ENCODE assay signal across 2 cellular contexts in the genomic region with DNA sequence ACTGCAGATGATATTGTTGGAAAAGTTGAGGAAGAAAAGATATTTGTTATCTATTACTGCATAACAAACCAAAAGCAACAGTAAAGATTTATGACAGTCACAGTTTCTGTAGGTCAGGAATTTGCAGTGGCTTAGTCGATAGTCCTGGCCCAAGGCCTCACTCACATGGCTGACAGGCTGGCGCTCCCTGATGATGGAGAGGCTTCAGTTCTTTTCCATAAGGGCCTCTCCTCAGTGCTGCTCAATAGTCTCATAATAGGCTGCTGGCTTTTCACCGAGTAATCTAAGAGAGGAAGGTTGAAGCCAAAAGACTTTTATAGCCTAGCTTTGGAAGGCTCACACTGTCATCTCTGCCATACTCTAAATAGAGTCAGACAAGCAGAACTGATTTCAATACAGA.
TF ChIP-seq lines count a peak whose summit lies in the region.

No MANE protein-coding gene starts in this region.

TF ChIP-seq in A549, 52 proteins besides CTCF, POLR2A, EP300 and RAD21 (continued from another document):
- TF ChIP-seq, protein P1, sequence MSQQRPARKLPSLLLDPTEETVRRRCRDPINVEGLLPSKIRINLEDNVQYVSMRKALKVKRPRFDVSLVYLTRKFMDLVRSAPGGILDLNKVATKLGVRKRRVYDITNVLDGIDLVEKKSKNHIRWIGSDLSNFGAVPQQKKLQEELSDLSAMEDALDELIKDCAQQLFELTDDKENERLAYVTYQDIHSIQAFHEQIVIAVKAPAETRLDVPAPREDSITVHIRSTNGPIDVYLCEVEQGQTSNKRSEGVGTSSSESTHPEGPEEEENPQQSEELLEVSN (IDR thresholded peaks at IDR 0.05; ENCODE audit: borderline replicate concordance, low read depth) = no peak
- TF ChIP-seq ZSCAN20 (CRISPR knock-in tag; IDR thresholded peaks at IDR 0.05) = no peak

TF ChIP-seq in SK-N-SH, 30 proteins besides CTCF, POLR2A, EP300 and RAD21 (continued from another document):
- TF ChIP-seq, protein P2, sequence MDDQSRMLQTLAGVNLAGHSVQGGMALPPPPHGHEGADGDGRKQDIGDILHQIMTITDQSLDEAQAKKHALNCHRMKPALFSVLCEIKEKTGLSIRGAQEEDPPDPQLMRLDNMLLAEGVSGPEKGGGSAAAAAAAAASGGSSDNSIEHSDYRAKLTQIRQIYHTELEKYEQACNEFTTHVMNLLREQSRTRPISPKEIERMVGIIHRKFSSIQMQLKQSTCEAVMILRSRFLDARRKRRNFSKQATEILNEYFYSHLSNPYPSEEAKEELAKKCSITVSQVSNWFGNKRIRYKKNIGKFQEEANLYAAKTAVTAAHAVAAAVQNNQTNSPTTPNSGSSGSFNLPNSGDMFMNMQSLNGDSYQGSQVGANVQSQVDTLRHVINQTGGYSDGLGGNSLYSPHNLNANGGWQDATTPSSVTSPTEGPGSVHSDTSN (IDR thresholded peaks at IDR 0.05) = peak; percentile 42; the same call in 1 of the 2 replicates
